25 cellular contexts compared by ENCODE assay signal in genomic region chr7:154577141-154577540, GRCh38.
DNase-seq lines count a peak whose midpoint lies in the region; ATAC-seq and TF ChIP-seq lines count a peak whose summit lies in the region.
"Had no signal": no experiment of that assay in that cellular context is flagged by ENCODE, and none has a peak within 500 bp of the region (broad histone marks: within the 10 kb centered on the region; RNA-seq: fewer than 3 reads in every experiment).

No MANE protein-coding gene starts in this region.

- H3K4me1 Mint-ChIP-seq in activated CD4-positive, alpha-beta T cell treated with anti-CD3 and anti-CD28 coated beads, Interleukin-2, amount 10 ng/mL, durations not matched to agents 24 days and 14 days, result no peaks in the 10 kb centered on the region
- H3K4me1 Mint-ChIP-seq in osteocyte (ENCODE audit: unreplicated experiment), result no peaks in the 10 kb centered on the region
- H3K4me1 Mint-ChIP-seq: CD14-positive monocyte; CD4-positive, alpha-beta memory T cell; CD4-positive, CD25-positive, alpha-beta regulatory T cell; CD8-positive, alpha-beta memory T cell had no signal

- H3K9me3 ChIP-seq in lung (ENCODE audit: control insufficient read depth in 2 of 2, insufficient read depth in 1 of 2, low read length in 1 of 2), result peaks cover 0 to 10% of the 10 kb centered on the region in 2 donors
- H3K9me3 ChIP-seq: BE2C, BLaER1 had no signal

- no peaks in the 10 kb centered on the region for H3K36me3 Mint-ChIP-seq in activated CD4-positive, alpha-beta T cell treated with anti-CD3 and anti-CD28 coated beads, Interleukin-2, amount 10 ng/mL, durations not matched to agents 24 days and 14 days (ENCODE audit: low read depth)
- H3K36me3 Mint-ChIP-seq in osteocyte (ENCODE audit: unreplicated experiment), result no peaks in the 10 kb centered on the region
- H3K36me3 Mint-ChIP-seq: CD14-positive monocyte; CD4-positive, alpha-beta memory T cell; CD4-positive, CD25-positive, alpha-beta regulatory T cell; CD8-positive, alpha-beta memory T cell had no signal

- 77 to 89% methylated on average over 6 of the region's 6 CpGs for WGBS in lung, 2 donors

- H3K27ac Mint-ChIP-seq in activated CD4-positive, alpha-beta T cell treated with anti-CD3 and anti-CD28 coated beads, Interleukin-2, amount 10 ng/mL, durations not matched to agents 24 days and 14 days, result no peak overlapping the region
- H3K27ac Mint-ChIP-seq in osteocyte (ENCODE audit: unreplicated experiment), result no peak overlapping the region
- H3K27ac Mint-ChIP-seq: CD14-positive monocyte; CD4-positive, CD25-positive, alpha-beta regulatory T cell had no signal

- H3K27ac ChIP-seq in lung (ENCODE audit: low read depth in 1 of 2, low read length in 1 of 2), result no peak overlapping the region
- H3K27ac ChIP-seq: 22Rv1, A549, BLaER1 had no signal

- no peak overlapping the region for H3K4me3 Mint-ChIP-seq in activated CD4-positive, alpha-beta T cell treated with anti-CD3 and anti-CD28 coated beads, Interleukin-2, amount 10 ng/mL, durations not matched to agents 24 days and 14 days
- no peak overlapping the region for H3K4me3 Mint-ChIP-seq in osteocyte (ENCODE audit: unreplicated experiment)
- H3K4me3 Mint-ChIP-seq: CD14-positive monocyte; CD4-positive, alpha-beta memory T cell; CD4-positive, CD25-positive, alpha-beta regulatory T cell; CD8-positive, alpha-beta memory T cell had no signal

- no peaks in the 10 kb centered on the region for H3K27me3 ChIP-seq in lung (ENCODE audit: control insufficient read depth, insufficient read depth)
- H3K27me3 ChIP-seq: BE2C, BLaER1 had no signal

- H3K36me3 ChIP-seq in lung (ENCODE audit: control insufficient read depth in 2 of 2, insufficient read depth in 2 of 2, low read length in 2 of 2), result no peaks in the 10 kb centered on the region
- H3K36me3 ChIP-seq: BE2C, BLaER1 had no signal

- H3K9me3 Mint-ChIP-seq in activated CD4-positive, alpha-beta T cell treated with anti-CD3 and anti-CD28 coated beads, Interleukin-2, amount 10 ng/mL, durations not matched to agents 24 days and 14 days, result no peaks in the 10 kb centered on the region
- peaks cover 28% of the 10 kb centered on the region for H3K9me3 Mint-ChIP-seq in osteocyte (ENCODE audit: unreplicated experiment)

- intact Hi-C loops in activated CD4-positive, alpha-beta T cell treated with anti-CD3 and anti-CD28 coated beads, Interleukin-2, amount 10 ng/mL, durations not matched to agents 24 days and 14 days (cut with micrococcal nuclease), result no loop called here
- intact Hi-C loops in head of caudate nucleus (cut with DNase I), result no loop called here

- no peaks in the 10 kb centered on the region for H3K27me3 Mint-ChIP-seq in activated CD4-positive, alpha-beta T cell treated with anti-CD3 and anti-CD28 coated beads, Interleukin-2, amount 10 ng/mL, durations not matched to agents 24 days and 14 days
- no peaks in the 10 kb centered on the region for H3K27me3 Mint-ChIP-seq in osteocyte (ENCODE audit: unreplicated experiment)
- H3K27me3 Mint-ChIP-seq: CD4-positive, alpha-beta memory T cell; CD4-positive, CD25-positive, alpha-beta regulatory T cell; CD8-positive, alpha-beta memory T cell had no signal

- TF ChIP-seq CTCF in lung (IDR thresholded peaks at IDR 0.05; ENCODE audit: control extremely low read depth, extremely low read depth), result no peak
- TF ChIP-seq CTCF in osteocyte (IDR thresholded peaks at IDR 0.05), result no peak
- TF ChIP-seq CTCF in GM10266 (IDR thresholded peaks at IDR 0.05; ENCODE audit: control insufficient read depth, insufficient read depth, low read depth, missing control alignments), result no peak

- peaks cover 0 to 2% of the 10 kb centered on the region in 2 donors for H3K4me1 ChIP-seq in lung (ENCODE audit: control insufficient read depth in 2 of 2, insufficient read depth in 2 of 2, low read length in 2 of 2)
- H3K4me1 ChIP-seq: A549, BLaER1 had no signal

- H3K4me3 ChIP-seq in lung, result no peak overlapping the region
- H3K4me3 ChIP-seq: A549, BLaER1 had no signal

- no peak for ATAC-seq in lung (ENCODE audit: insufficient read depth, low FRiP score)
- ATAC-seq: A549 had no signal

- DNase-seq in activated CD4-positive, alpha-beta T cell treated with anti-CD3 and anti-CD28 coated beads, Interleukin-2, amount 10 ng/mL, durations not matched to agents 24 days and 14 days, result peak; percentile 34
- no peak for DNase-seq in activated CD4-positive, alpha-beta T cell treated with anti-CD3 and anti-CD28 coated beads, Interleukin-2, amount 50 U/mL, for 48 hours
- DNase-seq in lung (ENCODE audit: low spot score), result peak; percentile 6
- peak; percentile 69 for DNase-seq in osteocyte (ENCODE audit: extremely low spot score, unreplicated experiment)
- no peak for DNase-seq in GM10266 (ENCODE audit: extremely low spot score)
- no peak for DNase-seq in head of caudate nucleus
- DNase-seq in activated gamma-delta T cell treated with Interleukin-2 at 50 U/mL for 16 hours, result no peak
- DNase-seq: AML-193; BE2C; C1 segment of cervical spinal cord; CD4-positive, alpha-beta memory T cell; CD4-positive, CD25-positive, alpha-beta regulatory T cell; CD8-positive, alpha-beta memory T cell; COR-L47; DMS 273 treated with DMSO at 0.1 percent for 48 hours; DMS153; DMS53; DMS79; DND-41; EL; GDM1 had no signal

Comparison
In these comparisons a context has a peak if more than half of its experiments do, and no peak if none do; other contexts are left out.
1. DNase-seq: peak in activated CD4-positive, alpha-beta T cell treated with anti-CD3 and anti-CD28 coated beads, Interleukin-2, amount 10 ng/mL, durations not matched to agents 24 days and 14 days (single experiment), lung (single experiment) and osteocyte (single experiment); none in activated CD4-positive, alpha-beta T cell treated with anti-CD3 and anti-CD28 coated beads, Interleukin-2, amount 50 U/mL, for 48 hours (0 of 2), GM10266 (single experiment), head of caudate nucleus (0 of 42) and activated gamma-delta T cell treated with Interleukin-2 at 50 U/mL for 16 hours (single experiment).